ENCODE assay signal across 22 cellular contexts in genomic region chr17:27423651-27424050, GRCh38. TPM values are rescaled to one million over a fixed set of nuclear protein-coding genes. Genes with fewer than 3 reads are reported as not detected.
A peak's percentile ranks its signal among the peaks of the same experiment; 100 is the strongest.
DNase-seq lines count a peak whose midpoint lies in the region; ATAC-seq and TF ChIP-seq lines count a peak whose summit lies in the region.
"Had no signal": no experiment of that assay in that cellular context is flagged by ENCODE, and none has a peak within 500 bp of the region (broad histone marks: within the 10 kb centered on the region; RNA-seq: fewer than 3 reads in every experiment).

No MANE protein-coding gene starts in this region.

- no peak for ATAC-seq in HG03025 (IDR thresholded peaks at IDR 0.05; ENCODE audit: low FRiP score, unreplicated experiment)
- ATAC-seq: PC-3, SK-N-SH treated with all-trans-retinoic acid at 6 μM for 48 hours had no signal

- H3K36me3 Mint-ChIP-seq in activated naive CD8-positive, alpha-beta T cell treated with anti-CD3 and anti-CD28 coated beads for 36 hours, result no peaks in the 10 kb centered on the region
- H3K36me3 Mint-ChIP-seq: CD8-positive, alpha-beta memory T cell had no signal

- H3K27me3 Mint-ChIP-seq in activated naive CD8-positive, alpha-beta T cell treated with anti-CD3 and anti-CD28 coated beads for 36 hours, result no peaks in the 10 kb centered on the region
- H3K27me3 Mint-ChIP-seq: CD8-positive, alpha-beta memory T cell had no signal

- no peak overlapping the region for H3K27ac ChIP-seq in BLaER1 treated with 17β-estradiol and CSF1 and Interleukin-3, amounts not matched to agents 10 nM and 100 nM
- H3K27ac ChIP-seq in OCI-LY7 (ENCODE audit: low read depth, low read length, poor library complexity, severe bottlenecking) (no peak overlapping the region), fibroblast of lung (ENCODE audit: insufficient read depth, low read length) (no peak overlapping the region)
- H3K27ac ChIP-seq: RWPE1 had no signal

- H3K9ac ChIP-seq in BLaER1 treated with 17β-estradiol and CSF1 and Interleukin-3, amounts not matched to agents 10 nM and 100 nM, result no peak overlapping the region
- H3K9ac ChIP-seq in fibroblast of lung (ENCODE audit: insufficient read depth, low read length), result no peak overlapping the region

- H3K79me2 ChIP-seq in OCI-LY7 (ENCODE audit: insufficient read depth, low read depth, low read length), result no peaks in the 10 kb centered on the region
- no peaks in the 10 kb centered on the region for H3K79me2 ChIP-seq in fibroblast of lung (ENCODE audit: control insufficient read depth, insufficient read depth, low read length)

- no peaks in the 10 kb centered on the region for H3K27me3 ChIP-seq in BLaER1 treated with 17β-estradiol and CSF1 and Interleukin-3, amounts not matched to agents 10 nM and 100 nM
- H3K27me3 ChIP-seq in fibroblast of lung (ENCODE audit: control insufficient read depth, insufficient read depth, low read length), result peaks cover 3% of the 10 kb centered on the region
- H3K27me3 ChIP-seq: BE2C had no signal

- H3K4me1 ChIP-seq in BLaER1 treated with 17β-estradiol and CSF1 and Interleukin-3, amounts not matched to agents 10 nM and 100 nM, result peaks cover 0 to 17% (median 13%) of the 10 kb centered on the region in 10 experiments; a peak in 11 of 20 replicates
- H3K4me1 ChIP-seq in OCI-LY7 (ENCODE audit: insufficient read depth, low read length, poor library complexity, severe bottlenecking), result no peaks in the 10 kb centered on the region
- H3K4me1 ChIP-seq in fibroblast of lung (ENCODE audit: control insufficient read depth, extremely low read depth, insufficient read depth, low read length), result no peaks in the 10 kb centered on the region
- H3K4me1 ChIP-seq: BE2C had no signal

- DNase-seq in GM20000 (ENCODE audit: low spot score) (peak; percentile 20), OCI-LY7 (ENCODE audit: low spot score) (peak; percentile 2), fibroblast of lung (ENCODE audit: low read depth in 2 of 2) (peak; percentile 5 to 32), UCSD-AML1 (lab: John Stamatoyannopoulos, UW; ENCODE audit: unreplicated experiment) (no peak), NCI-H1092 treated with DMSO at 0.1 percent for 48 hours (lab: John Stamatoyannopoulos, UW) (no peak)
- no peak for DNase-seq in activated naive CD8-positive, alpha-beta T cell treated with anti-CD3 and anti-CD28 coated beads for 36 hours
- DNase-seq: BE2C; CD8-positive, alpha-beta memory T cell; DMS53; H7; NCI-H1105 treated with DMSO at 0.1 percent for 48 hours; NCI-H1694; NCI-H2107; NCI-H510A treated with DMSO at 0.1 percent for 48 hours; NCI-H774; PC-3; SIG-M5; T-helper 1 cell had no signal

- CTCF ChIA-PET in OCI-LY7 (lab: Charles Lee; ENCODE audit: unreplicated experiment), result no interaction called here

- TF ChIP-seq CTCF in GM20000 (IDR thresholded peaks at IDR 0.05; ENCODE audit: extremely low read depth, missing control alignments) (no peak), OCI-LY7 (conservative IDR thresholded peaks at IDR 0.05; ENCODE audit: low read length) (no peak), fibroblast of lung (conservative IDR thresholded peaks at IDR 0.05 in 1 of 2, IDR thresholded peaks at IDR 0.05 in 1 of 2; ENCODE audit: low read depth in 1 of 2, low read length in 2 of 2) (no peak)

- POLR2A ChIA-PET in OCI-LY7 (lab: Charles Lee), result no interaction called here

- no peaks in the 10 kb centered on the region for H3K36me3 ChIP-seq in BLaER1 treated with 17β-estradiol and CSF1 and Interleukin-3, amounts not matched to agents 10 nM and 100 nM
- H3K36me3 ChIP-seq in OCI-LY7 (ENCODE audit: insufficient read depth, low read length) (no peaks in the 10 kb centered on the region), fibroblast of lung (ENCODE audit: control insufficient read depth, insufficient read depth, low read length) (no peaks in the 10 kb centered on the region)
- H3K36me3 ChIP-seq: BE2C had no signal

- H4K20me1 ChIP-seq in BLaER1 treated with 17β-estradiol and CSF1 and Interleukin-3, amounts not matched to agents 10 nM and 100 nM, result no peaks in the 10 kb centered on the region
- H4K20me1 ChIP-seq in OCI-LY7 (ENCODE audit: insufficient read depth, low read length), result no peaks in the 10 kb centered on the region
- no peaks in the 10 kb centered on the region for H4K20me1 ChIP-seq in fibroblast of lung (ENCODE audit: control insufficient read depth, extremely low read depth, insufficient read depth, low read length)

- intact Hi-C loops in OCI-LY7 (cut with micrococcal nuclease; ENCODE audit: unreplicated experiment), result no loop called here

- no peaks in the 10 kb centered on the region for H3K9me2 ChIP-seq in OCI-LY7 (ENCODE audit: insufficient read depth, low read length)

- H3K4me3 Mint-ChIP-seq in activated naive CD8-positive, alpha-beta T cell treated with anti-CD3 and anti-CD28 coated beads for 36 hours, result no peak overlapping the region
- H3K4me3 Mint-ChIP-seq: CD8-positive, alpha-beta memory T cell had no signal

- H3K4me1 Mint-ChIP-seq in activated naive CD8-positive, alpha-beta T cell treated with anti-CD3 and anti-CD28 coated beads for 36 hours, result peaks cover 2% of the 10 kb centered on the region
- H3K4me1 Mint-ChIP-seq: CD8-positive, alpha-beta memory T cell had no signal

- no peaks in the 10 kb centered on the region for H3K9me3 Mint-ChIP-seq in activated naive CD8-positive, alpha-beta T cell treated with anti-CD3 and anti-CD28 coated beads for 36 hours

- no peak overlapping the region for H3K27ac Mint-ChIP-seq in activated naive CD8-positive, alpha-beta T cell treated with anti-CD3 and anti-CD28 coated beads for 36 hours

- peak overlapping the region in 7 of 11 experiments; percentile 17 to 40 (median 30); a peak in 7 of 22 replicates for H3K4me2 ChIP-seq in BLaER1 treated with 17β-estradiol and CSF1 and Interleukin-3, amounts not matched to agents 10 nM and 100 nM
- H3K4me2 ChIP-seq in OCI-LY7 (ENCODE audit: low read length), result 0 out of 2 replicates have a peak overlapping the region, but pooled peaks have one; percentile 29
- no peak overlapping the region for H3K4me2 ChIP-seq in fibroblast of lung (ENCODE audit: extremely low read depth, insufficient read depth, low read length)

- peaks cover 0 to 2% (median 0%) of the 10 kb centered on the region in 11 experiments; a peak in 1 of 22 replicates for H3K9me3 ChIP-seq in BLaER1 treated with 17β-estradiol and CSF1 and Interleukin-3, amounts not matched to agents 10 nM and 100 nM (replicated peaks in 1 of 11)
- H3K9me3 ChIP-seq in OCI-LY7 (ENCODE audit: low read length) (no peaks in the 10 kb centered on the region), fibroblast of lung (ENCODE audit: control insufficient read depth, insufficient read depth, low read depth, low read length) (no peaks in the 10 kb centered on the region)
- H3K9me3 ChIP-seq: BE2C had no signal

- no TSS peak for BruUV-seq in OCI-LY7 (replicated peaks; lab: Mats Ljungman, UMichigan)

- H2AFZ ChIP-seq in OCI-LY7 (ENCODE audit: low read length) (no peak overlapping the region), fibroblast of lung (ENCODE audit: low read length) (no peak overlapping the region)

- no peak overlapping the region for H3K4me3 ChIP-seq in BLaER1 treated with 17β-estradiol and CSF1 and Interleukin-3, amounts not matched to agents 10 nM and 100 nM
- H3K4me3 ChIP-seq in OCI-LY7 (ENCODE audit: low read depth, low read length, poor library complexity, severe bottlenecking) (no peak overlapping the region), fibroblast of lung (replicated peaks in 1 of 4; ENCODE audit: control extremely low read depth in 1 of 4, insufficient read depth in 1 of 4, low read depth in 3 of 4, low read length in 4 of 4) (no peak overlapping the region)

RNA-seq across cellular contexts. Expression of gene KSR1, which starts 32.6 kb away (rescaled TPM):
- 2.0 and 2.2 TPM in 2 replicates for total RNA-seq in OCI-LY7 (2014; rRNA removed; shearing (Covaris generic))
- 4.1 and 4.8 TPM in 2 replicates for total RNA-seq in OCI-LY7 (2022)
- 7.4 and 10.1 TPM in 2 replicates for total RNA-seq in fibroblast of lung
- 5.3 TPM in 2 replicates for polyA plus RNA-seq in fibroblast of lung
- polyA plus RNA-seq in fibroblast of lung (2012), result 6.0 and 7.1 TPM in 2 replicates
- polyA minus RNA-seq in fibroblast of lung (ENCODE audit: low replicate concordance), result 27.0 and 27.1 TPM in 2 replicates
- 10 to 100 TPM; 58.9 to 62.5 TPM for total RNA-seq in activated naive CD8-positive, alpha-beta T cell treated with anti-CD3 and anti-CD28 coated beads for 36 hours

Comparison
In these comparisons a context has a peak if more than half of its experiments do, and no peak if none do; other contexts are left out.
1. DNase-seq: peak in GM20000 (single experiment), OCI-LY7 (single experiment) and fibroblast of lung (2 of 2); none in UCSD-AML1 (single experiment), activated naive CD8-positive, alpha-beta T cell treated with anti-CD3 and anti-CD28 coated beads for 36 hours (single experiment) and NCI-H1092 treated with DMSO at 0.1 percent for 48 hours (single experiment).